1 cellular context compared by ENCODE assay signal in the genomic region with DNA sequence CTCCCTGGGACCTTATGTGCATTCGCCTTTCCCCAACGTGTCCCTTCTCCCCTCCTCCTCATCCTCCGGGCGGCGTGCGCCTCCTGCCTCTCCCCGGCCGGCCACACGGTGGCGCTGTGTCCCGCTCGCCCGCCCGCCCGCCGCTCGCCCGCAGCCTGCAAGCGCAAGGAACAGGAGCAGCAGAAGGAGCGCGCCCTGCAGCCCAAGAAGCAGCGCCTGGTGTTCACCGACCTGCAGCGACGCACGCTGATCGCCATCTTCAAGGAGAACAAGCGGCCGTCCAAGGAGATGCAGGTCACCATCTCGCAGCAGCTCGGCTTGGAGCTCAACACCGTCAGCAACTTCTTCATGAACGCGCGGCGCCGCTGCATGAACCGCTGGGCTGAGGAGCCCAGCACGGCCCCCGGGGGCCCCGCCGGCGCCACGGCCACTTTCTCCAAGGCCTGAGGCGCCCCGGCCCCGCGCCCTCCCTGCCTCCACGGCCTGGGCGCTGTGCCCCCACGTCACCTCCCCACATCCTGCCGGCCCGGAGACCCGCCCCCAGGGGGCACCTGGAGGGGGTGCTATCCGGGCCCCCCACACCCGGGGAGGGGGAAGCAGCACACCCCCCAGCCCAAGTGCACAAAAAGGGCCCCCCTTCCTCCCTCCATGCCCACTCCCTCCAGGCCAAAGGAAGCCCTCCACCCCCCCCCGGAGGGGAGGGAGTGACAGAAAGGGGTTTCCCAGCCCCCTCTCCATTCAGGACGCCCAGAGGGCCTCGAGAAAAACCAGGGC.
A peak's percentile ranks its signal among the peaks of the same experiment; 100 is the strongest.
TF ChIP-seq lines count a peak whose summit lies in the region.

No MANE protein-coding gene starts in this region.

TF ChIP-seq in K562, 482 proteins besides CTCF, POLR2A, EP300 and RAD21 (continued from another document and continues in another):
- TF ChIP-seq, protein P1, sequence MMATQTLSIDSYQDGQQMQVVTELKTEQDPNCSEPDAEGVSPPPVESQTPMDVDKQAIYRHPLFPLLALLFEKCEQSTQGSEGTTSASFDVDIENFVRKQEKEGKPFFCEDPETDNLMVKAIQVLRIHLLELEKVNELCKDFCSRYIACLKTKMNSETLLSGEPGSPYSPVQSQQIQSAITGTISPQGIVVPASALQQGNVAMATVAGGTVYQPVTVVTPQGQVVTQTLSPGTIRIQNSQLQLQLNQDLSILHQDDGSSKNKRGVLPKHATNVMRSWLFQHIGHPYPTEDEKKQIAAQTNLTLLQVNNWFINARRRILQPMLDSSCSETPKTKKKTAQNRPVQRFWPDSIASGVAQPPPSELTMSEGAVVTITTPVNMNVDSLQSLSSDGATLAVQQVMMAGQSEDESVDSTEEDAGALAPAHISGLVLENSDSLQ (IDR thresholded peaks at IDR 0.05) = no peak
- TF ChIP-seq ZNF583 (CRISPR knock-in tag; IDR thresholded peaks at IDR 0.05) (no peak), HSF4 (CRISPR knock-in tag; IDR thresholded peaks at IDR 0.05; ENCODE audit: borderline replicate concordance) (no peak), FOXA3 (CRISPR knock-in tag; conservative IDR thresholded peaks at IDR 0.05 in 1 of 2, IDR thresholded peaks at IDR 0.05 in 1 of 2) (0 out of 4 replicates have a peak, but pooled peaks of 1 of the 2 experiments have one; percentile 45), HNRNPLL (IDR thresholded peaks at IDR 0.05; ENCODE audit: low read depth, low read length, poor library complexity, severe bottlenecking) (no peak), RBFOX2 (IDR thresholded peaks at IDR 0.05; ENCODE audit: low read depth, low read length) (peak; percentile 35), ZNF217 (CRISPR knock-in tag; IDR thresholded peaks at IDR 0.05) (no peak), RCOR1 (IDR thresholded peaks at IDR 0.05; ENCODE audit: borderline replicate concordance in 1 of 2, low read depth in 2 of 2, low read length in 2 of 2) (0 out of 4 replicates have a peak, but pooled peaks of 1 of the 2 experiments have one; percentile 5), MTA3 (IDR thresholded peaks at IDR 0.05; ENCODE audit: borderline replicate concordance) (no peak), TEAD4 (IDR thresholded peaks at IDR 0.05; ENCODE audit: low read length) (no peak), TEAD4 (CRISPR knock-in tag; IDR thresholded peaks at IDR 0.05; ENCODE audit: borderline replicate concordance) (no peak), NFXL1 (CRISPR knock-in tag; IDR thresholded peaks at IDR 0.05) (no peak), BHLHE40 (IDR thresholded peaks at IDR 0.05; ENCODE audit: low read length) (no peak), PHF20 (IDR thresholded peaks at IDR 0.05; ENCODE audit: partially characterized antibody) (peak; percentile 42), HMG20A (CRISPR knock-in tag; conservative IDR thresholded peaks at IDR 0.05) (no peak), ZFX (CRISPR knock-in tag; IDR thresholded peaks at IDR 0.05) (no peak), CBX5 (IDR thresholded peaks at IDR 0.05; ENCODE audit: borderline replicate concordance, low read depth) (0 out of 2 replicates have a peak, but pooled peaks have one; percentile 35), NR3C1 (CRISPR knock-in tag; IDR thresholded peaks at IDR 0.05) (0 out of 2 replicates have a peak, but pooled peaks have one; percentile 17), FOXM1 (IDR thresholded peaks at IDR 0.05; ENCODE audit: low read depth) (no peak), FOXM1 (CRISPR knock-in tag; IDR thresholded peaks at IDR 0.05; ENCODE audit: low read depth) (peak; percentile 86; the same call in 1 of the 2 replicates), MAFF (IDR thresholded peaks at IDR 0.05; ENCODE audit: low read length) (no peak), HNRNPK (IDR thresholded peaks at IDR 0.05; ENCODE audit: low read depth, low read length, poor library complexity, severe bottlenecking) (peak; percentile 76), CHCHD3 (CRISPR knock-in tag; IDR thresholded peaks at IDR 0.05) (no peak), TCFL5 (CRISPR knock-in tag; conservative IDR thresholded peaks at IDR 0.05) (no peak), CBFB (CRISPR knock-in tag; IDR thresholded peaks at IDR 0.05) (peak; percentile 70; the same call in 1 of the 2 replicates), YY1 (IDR thresholded peaks at IDR 0.05; ENCODE audit: borderline replicate concordance in 1 of 3, control insufficient read depth in 1 of 3, extremely low read depth in 1 of 3, insufficient read depth in 3 of 3, insufficient read length in 1 of 3, insufficient replicate concordance in 2 of 3, low read depth in 1 of 3, low read length in 2 of 3) (peak in 2 of 3 experiments; percentile 37 to 62), NRF1 (conservative IDR thresholded peaks at IDR 0.05 in 1 of 2, IDR thresholded peaks at IDR 0.05 in 1 of 2) (peak; percentile 17 to 38; a peak in 2 of 4 replicates), CHD2 (IDR thresholded peaks at IDR 0.05; ENCODE audit: low read depth, low read length) (peak; percentile 15; the same call in 1 of the 2 replicates), TAL1 (IDR thresholded peaks at IDR 0.05) (no peak), ZNF184 (CRISPR knock-in tag; IDR thresholded peaks at IDR 0.05) (no peak)
- TF ChIP-seq, protein P2, sequence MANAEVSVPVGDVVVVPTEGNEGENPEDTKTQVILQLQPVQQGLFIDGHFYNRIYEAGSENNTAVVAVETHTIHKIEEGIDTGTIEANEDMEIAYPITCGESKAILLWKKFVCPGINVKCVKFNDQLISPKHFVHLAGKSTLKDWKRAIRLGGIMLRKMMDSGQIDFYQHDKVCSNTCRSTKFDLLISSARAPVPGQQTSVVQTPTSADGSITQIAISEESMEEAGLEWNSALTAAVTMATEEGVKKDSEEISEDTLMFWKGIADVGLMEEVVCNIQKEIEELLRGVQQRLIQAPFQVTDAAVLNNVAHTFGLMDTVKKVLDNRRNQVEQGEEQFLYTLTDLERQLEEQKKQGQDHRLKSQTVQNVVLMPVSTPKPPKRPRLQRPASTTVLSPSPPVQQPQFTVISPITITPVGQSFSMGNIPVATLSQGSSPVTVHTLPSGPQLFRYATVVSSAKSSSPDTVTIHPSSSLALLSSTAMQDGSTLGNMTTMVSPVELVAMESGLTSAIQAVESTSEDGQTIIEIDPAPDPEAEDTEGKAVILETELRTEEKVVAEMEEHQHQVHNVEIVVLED (CRISPR knock-in tag; IDR thresholded peaks at IDR 0.05) = no peak
- TF ChIP-seq, protein P3, sequence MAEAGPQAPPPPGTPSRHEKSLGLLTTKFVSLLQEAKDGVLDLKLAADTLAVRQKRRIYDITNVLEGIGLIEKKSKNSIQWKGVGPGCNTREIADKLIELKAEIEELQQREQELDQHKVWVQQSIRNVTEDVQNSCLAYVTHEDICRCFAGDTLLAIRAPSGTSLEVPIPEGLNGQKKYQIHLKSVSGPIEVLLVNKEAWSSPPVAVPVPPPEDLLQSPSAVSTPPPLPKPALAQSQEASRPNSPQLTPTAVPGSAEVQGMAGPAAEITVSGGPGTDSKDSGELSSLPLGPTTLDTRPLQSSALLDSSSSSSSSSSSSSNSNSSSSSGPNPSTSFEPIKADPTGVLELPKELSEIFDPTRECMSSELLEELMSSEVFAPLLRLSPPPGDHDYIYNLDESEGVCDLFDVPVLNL (CRISPR knock-in tag; IDR thresholded peaks at IDR 0.05; ENCODE audit: low read depth) = peak; percentile 45; the same call in 1 of the 2 replicates
- TF ChIP-seq, protein P4, sequence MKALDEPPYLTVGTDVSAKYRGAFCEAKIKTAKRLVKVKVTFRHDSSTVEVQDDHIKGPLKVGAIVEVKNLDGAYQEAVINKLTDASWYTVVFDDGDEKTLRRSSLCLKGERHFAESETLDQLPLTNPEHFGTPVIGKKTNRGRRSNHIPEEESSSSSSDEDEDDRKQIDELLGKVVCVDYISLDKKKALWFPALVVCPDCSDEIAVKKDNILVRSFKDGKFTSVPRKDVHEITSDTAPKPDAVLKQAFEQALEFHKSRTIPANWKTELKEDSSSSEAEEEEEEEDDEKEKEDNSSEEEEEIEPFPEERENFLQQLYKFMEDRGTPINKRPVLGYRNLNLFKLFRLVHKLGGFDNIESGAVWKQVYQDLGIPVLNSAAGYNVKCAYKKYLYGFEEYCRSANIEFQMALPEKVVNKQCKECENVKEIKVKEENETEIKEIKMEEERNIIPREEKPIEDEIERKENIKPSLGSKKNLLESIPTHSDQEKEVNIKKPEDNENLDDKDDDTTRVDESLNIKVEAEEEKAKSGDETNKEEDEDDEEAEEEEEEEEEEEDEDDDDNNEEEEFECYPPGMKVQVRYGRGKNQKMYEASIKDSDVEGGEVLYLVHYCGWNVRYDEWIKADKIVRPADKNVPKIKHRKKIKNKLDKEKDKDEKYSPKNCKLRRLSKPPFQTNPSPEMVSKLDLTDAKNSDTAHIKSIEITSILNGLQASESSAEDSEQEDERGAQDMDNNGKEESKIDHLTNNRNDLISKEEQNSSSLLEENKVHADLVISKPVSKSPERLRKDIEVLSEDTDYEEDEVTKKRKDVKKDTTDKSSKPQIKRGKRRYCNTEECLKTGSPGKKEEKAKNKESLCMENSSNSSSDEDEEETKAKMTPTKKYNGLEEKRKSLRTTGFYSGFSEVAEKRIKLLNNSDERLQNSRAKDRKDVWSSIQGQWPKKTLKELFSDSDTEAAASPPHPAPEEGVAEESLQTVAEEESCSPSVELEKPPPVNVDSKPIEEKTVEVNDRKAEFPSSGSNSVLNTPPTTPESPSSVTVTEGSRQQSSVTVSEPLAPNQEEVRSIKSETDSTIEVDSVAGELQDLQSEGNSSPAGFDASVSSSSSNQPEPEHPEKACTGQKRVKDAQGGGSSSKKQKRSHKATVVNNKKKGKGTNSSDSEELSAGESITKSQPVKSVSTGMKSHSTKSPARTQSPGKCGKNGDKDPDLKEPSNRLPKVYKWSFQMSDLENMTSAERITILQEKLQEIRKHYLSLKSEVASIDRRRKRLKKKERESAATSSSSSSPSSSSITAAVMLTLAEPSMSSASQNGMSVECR (CRISPR knock-in tag; IDR thresholded peaks at IDR 0.05) = no peak
- TF ChIP-seq, protein P5, sequence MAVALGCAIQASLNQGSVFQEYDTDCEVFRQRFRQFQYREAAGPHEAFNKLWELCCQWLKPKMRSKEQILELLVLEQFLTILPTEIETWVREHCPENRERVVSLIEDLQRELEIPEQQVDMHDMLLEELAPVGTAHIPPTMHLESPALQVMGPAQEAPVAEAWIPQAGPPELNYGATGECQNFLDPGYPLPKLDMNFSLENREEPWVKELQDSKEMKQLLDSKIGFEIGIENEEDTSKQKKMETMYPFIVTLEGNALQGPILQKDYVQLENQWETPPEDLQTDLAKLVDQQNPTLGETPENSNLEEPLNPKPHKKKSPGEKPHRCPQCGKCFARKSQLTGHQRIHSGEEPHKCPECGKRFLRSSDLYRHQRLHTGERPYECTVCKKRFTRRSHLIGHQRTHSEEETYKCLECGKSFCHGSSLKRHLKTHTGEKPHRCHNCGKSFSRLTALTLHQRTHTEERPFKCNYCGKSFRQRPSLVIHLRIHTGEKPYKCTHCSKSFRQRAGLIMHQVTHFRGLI (CRISPR knock-in tag; IDR thresholded peaks at IDR 0.05) = no peak
- TF ChIP-seq, protein P6, sequence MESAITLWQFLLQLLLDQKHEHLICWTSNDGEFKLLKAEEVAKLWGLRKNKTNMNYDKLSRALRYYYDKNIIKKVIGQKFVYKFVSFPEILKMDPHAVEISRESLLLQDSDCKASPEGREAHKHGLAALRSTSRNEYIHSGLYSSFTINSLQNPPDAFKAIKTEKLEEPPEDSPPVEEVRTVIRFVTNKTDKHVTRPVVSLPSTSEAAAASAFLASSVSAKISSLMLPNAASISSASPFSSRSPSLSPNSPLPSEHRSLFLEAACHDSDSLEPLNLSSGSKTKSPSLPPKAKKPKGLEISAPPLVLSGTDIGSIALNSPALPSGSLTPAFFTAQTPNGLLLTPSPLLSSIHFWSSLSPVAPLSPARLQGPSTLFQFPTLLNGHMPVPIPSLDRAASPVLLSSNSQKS (CRISPR knock-in tag; IDR thresholded peaks at IDR 0.05) = no peak
- TF ChIP-seq, protein P7, sequence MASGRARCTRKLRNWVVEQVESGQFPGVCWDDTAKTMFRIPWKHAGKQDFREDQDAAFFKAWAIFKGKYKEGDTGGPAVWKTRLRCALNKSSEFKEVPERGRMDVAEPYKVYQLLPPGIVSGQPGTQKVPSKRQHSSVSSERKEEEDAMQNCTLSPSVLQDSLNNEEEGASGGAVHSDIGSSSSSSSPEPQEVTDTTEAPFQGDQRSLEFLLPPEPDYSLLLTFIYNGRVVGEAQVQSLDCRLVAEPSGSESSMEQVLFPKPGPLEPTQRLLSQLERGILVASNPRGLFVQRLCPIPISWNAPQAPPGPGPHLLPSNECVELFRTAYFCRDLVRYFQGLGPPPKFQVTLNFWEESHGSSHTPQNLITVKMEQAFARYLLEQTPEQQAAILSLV (tag; IDR thresholded peaks at IDR 0.05) = no peak
- TF ChIP-seq, protein P8, sequence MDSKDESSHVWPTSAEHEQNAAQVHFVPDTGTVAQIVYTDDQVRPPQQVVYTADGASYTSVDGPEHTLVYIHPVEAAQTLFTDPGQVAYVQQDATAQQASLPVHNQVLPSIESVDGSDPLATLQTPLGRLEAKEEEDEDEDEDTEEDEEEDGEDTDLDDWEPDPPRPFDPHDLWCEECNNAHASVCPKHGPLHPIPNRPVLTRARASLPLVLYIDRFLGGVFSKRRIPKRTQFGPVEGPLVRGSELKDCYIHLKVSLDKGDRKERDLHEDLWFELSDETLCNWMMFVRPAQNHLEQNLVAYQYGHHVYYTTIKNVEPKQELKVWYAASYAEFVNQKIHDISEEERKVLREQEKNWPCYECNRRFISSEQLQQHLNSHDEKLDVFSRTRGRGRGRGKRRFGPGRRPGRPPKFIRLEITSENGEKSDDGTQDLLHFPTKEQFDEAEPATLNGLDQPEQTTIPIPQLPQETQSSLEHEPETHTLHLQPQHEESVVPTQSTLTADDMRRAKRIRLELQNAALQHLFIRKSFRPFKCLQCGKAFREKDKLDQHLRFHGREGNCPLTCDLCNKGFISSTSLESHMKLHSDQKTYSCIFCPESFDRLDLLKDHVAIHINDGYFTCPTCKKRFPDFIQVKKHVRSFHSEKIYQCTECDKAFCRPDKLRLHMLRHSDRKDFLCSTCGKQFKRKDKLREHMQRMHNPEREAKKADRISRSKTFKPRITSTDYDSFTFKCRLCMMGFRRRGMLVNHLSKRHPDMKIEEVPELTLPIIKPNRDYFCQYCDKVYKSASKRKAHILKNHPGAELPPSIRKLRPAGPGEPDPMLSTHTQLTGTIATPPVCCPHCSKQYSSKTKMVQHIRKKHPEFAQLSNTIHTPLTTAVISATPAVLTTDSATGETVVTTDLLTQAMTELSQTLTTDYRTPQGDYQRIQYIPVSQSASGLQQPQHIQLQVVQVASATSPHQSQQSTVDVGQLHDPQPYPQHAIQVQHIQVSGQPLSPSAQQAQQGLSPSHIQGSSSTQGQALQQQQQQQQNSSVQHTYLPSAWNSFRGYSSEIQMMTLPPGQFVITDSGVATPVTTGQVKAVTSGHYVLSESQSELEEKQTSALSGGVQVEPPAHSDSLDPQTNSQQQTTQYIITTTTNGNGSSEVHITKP (IDR thresholded peaks at IDR 0.05; ENCODE audit: partially characterized antibody) = no peak
- TF ChIP-seq, protein P9, sequence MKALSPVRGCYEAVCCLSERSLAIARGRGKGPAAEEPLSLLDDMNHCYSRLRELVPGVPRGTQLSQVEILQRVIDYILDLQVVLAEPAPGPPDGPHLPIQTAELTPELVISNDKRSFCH (CRISPR knock-in tag; IDR thresholded peaks at IDR 0.05) = no peak
- TF ChIP-seq, protein P9 (tag; IDR thresholded peaks at IDR 0.05) = 0 out of 2 replicates have a peak, but pooled peaks have one; percentile 23
